In the genomic region with DNA sequence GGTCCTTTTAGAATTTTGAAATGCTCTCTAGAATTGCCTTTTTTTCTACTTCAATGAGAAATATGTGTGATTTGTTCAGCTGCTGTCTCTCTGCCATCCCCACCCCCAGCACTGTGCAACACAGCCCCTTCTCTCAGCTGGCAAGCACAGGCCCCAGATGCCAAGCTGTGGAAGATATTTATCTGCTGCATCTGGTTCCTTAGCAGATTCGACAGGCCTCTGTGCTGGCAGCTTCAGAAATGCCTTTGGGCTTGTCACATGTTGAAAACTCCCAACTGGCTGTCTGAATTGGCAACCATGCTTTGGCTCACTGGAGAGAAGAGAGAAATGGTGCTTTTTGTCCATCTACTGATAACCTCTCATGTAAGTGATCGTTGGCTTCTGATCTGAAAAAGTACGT, we compare ENCODE assay signal across 13 cellular contexts.
DNase-seq lines count a peak whose midpoint lies in the region; ATAC-seq and TF ChIP-seq lines count a peak whose summit lies in the region.
"Had no signal": no experiment of that assay in that cellular context is flagged by ENCODE, and none has a peak within 500 bp of the region (broad histone marks: within the 10 kb centered on the region; RNA-seq: fewer than 3 reads in every experiment).

No MANE protein-coding gene starts in this region.

- H3K27me3 ChIP-seq in SK-N-SH (ENCODE audit: insufficient read depth) = no peaks in the 10 kb centered on the region
- H3K27me3 ChIP-seq: tibial artery had no signal

- no peak overlapping the region for H3K27ac Mint-ChIP-seq in glutamatergic neuron (ENCODE audit: unreplicated experiment)
- H3K27ac Mint-ChIP-seq in type B pancreatic cell = peak overlapping the region; percentile 27
- H3K27ac Mint-ChIP-seq: activated B cell treated with CpG ODN at 0.5 μM for 24 hours had no signal

- WGBS in SK-N-SH (ENCODE audit: low lambda C conversion rate) = 12% methylated on average over 3 of the region's 3 CpGs

- ATAC-seq in HG03457 (IDR thresholded peaks at IDR 0.05; ENCODE audit: unreplicated experiment) (no peak), GM21528 (IDR thresholded peaks at IDR 0.05; ENCODE audit: low FRiP score, unreplicated experiment) (no peak), GM21526 (IDR thresholded peaks at IDR 0.05; ENCODE audit: low FRiP score, unreplicated experiment) (no peak)

- H3K36me3 Mint-ChIP-seq in glutamatergic neuron (ENCODE audit: unreplicated experiment) (no peaks in the 10 kb centered on the region), type B pancreatic cell (no peaks in the 10 kb centered on the region)

- no peak overlapping the region for H3K4me3 ChIP-seq in SK-N-SH (ENCODE audit: low read depth in 2 of 2, low read length in 1 of 2)
- H3K4me3 ChIP-seq: skin epidermis, tibial artery had no signal

- H3K79me2 ChIP-seq in SK-N-SH (ENCODE audit: insufficient read depth) = no peaks in the 10 kb centered on the region

- TF ChIP-seq EP300 in SK-N-SH (IDR thresholded peaks at IDR 0.05; ENCODE audit: borderline replicate concordance in 1 of 2, low read depth in 1 of 2, low read length in 1 of 2) = peak in 1 of 2 experiments; percentile 99; a peak in 3 of 4 replicates

- peaks cover 13% of the 10 kb centered on the region for H3K4me1 Mint-ChIP-seq in glutamatergic neuron (ENCODE audit: low read depth, unreplicated experiment)
- H3K4me1 Mint-ChIP-seq in type B pancreatic cell (ENCODE audit: unreplicated experiment) = peaks cover 20% of the 10 kb centered on the region
- H3K4me1 Mint-ChIP-seq: activated B cell treated with CpG ODN at 0.5 μM for 24 hours had no signal

- POLR2A ChIA-PET in SK-N-SH (lab: Yijun Ruan, JAX) = interaction anchor here (0.7 to 2.2 kb wide), 3 partner anchors 485 to 911 kb away, joined by 3 to 14 read pairs (median 6); no protein-coding TSS in a partner anchor

- H3K4me1 ChIP-seq in SK-N-SH (ENCODE audit: control insufficient read depth in 1 of 2, insufficient read depth in 2 of 2, low read depth in 1 of 2, low read length in 1 of 2) = peaks cover 20 to 21% of the 10 kb centered on the region in 2 experiments

- 0 out of 2 replicates have a peak, but pooled peaks cover 3% of the 10 kb centered on the region for H3K9me2 ChIP-seq in SK-N-SH

- H3K36me3 ChIP-seq in SK-N-SH (replicated peaks in 1 of 2; ENCODE audit: control insufficient read depth in 1 of 2, insufficient read depth in 2 of 2, low read length in 1 of 2) = no peaks in the 10 kb centered on the region
- H3K36me3 ChIP-seq: tibial artery had no signal

- peaks cover 17% of the 10 kb centered on the region for H3F3A ChIP-seq in SK-N-SH (replicated peaks; ENCODE audit: insufficient read depth)

- TF ChIP-seq CTCF in SK-N-SH (IDR thresholded peaks at IDR 0.05) (no peak), glutamatergic neuron (IDR thresholded peaks at IDR 0.05; ENCODE audit: partially characterized antibody, unreplicated experiment) (no peak), type B pancreatic cell (conservative IDR thresholded peaks at IDR 0.05) (no peak)

- peak; percentile 51 for TF ChIP-seq RAD21 in SK-N-SH (IDR thresholded peaks at IDR 0.05; ENCODE audit: low read length)

- H3K4me3 Mint-ChIP-seq in glutamatergic neuron (ENCODE audit: unreplicated experiment) (no peak overlapping the region), type B pancreatic cell (no peak overlapping the region)
- H3K4me3 Mint-ChIP-seq: activated B cell treated with CpG ODN at 0.5 μM for 24 hours had no signal

- DNase-seq in NCI-H82 (lab: John Stamatoyannopoulos, UW) (peak; percentile 20), NCI-H82 treated with DMSO at 0.1 percent for 48 hours (lab: John Stamatoyannopoulos, UW; ENCODE audit: unreplicated experiment) (no peak), SK-N-SH (peak; percentile 83), glutamatergic neuron (peak; percentile 18), type B pancreatic cell (ENCODE audit: extremely low spot score, unreplicated experiment) (no peak)
- DNase-seq: activated B cell treated with CpG ODN at 0.5 μM for 24 hours; activated T-cell treated with anti-CD3 and anti-CD28 coated beads, Interleukin-2, amount 50 U/mL, for 48 hours; tibial artery had no signal

- H3K9me3 ChIP-seq in SK-N-SH = no peaks in the 10 kb centered on the region
- H3K9me3 ChIP-seq: tibial artery had no signal

- H3K27me3 Mint-ChIP-seq in glutamatergic neuron (ENCODE audit: unreplicated experiment) (no peaks in the 10 kb centered on the region), type B pancreatic cell (no peaks in the 10 kb centered on the region)
- H3K27me3 Mint-ChIP-seq: activated B cell treated with CpG ODN at 0.5 μM for 24 hours had no signal

- H2AFZ ChIP-seq in SK-N-SH (ENCODE audit: low read depth) = peak overlapping the region; percentile 69

- no peaks in the 10 kb centered on the region for H3K9me3 Mint-ChIP-seq in glutamatergic neuron (ENCODE audit: unreplicated experiment)
- H3K9me3 Mint-ChIP-seq in type B pancreatic cell = no peaks in the 10 kb centered on the region
- H3K9me3 Mint-ChIP-seq: activated B cell treated with CpG ODN at 0.5 μM for 24 hours had no signal

- H3K9ac ChIP-seq in SK-N-SH = no peak overlapping the region; the same call in 1 of the 2 replicates

- peak overlapping the region; percentile 57 for H3K4me2 ChIP-seq in SK-N-SH

- H4K20me1 ChIP-seq in SK-N-SH (ENCODE audit: insufficient read depth) = no peaks in the 10 kb centered on the region

- CTCF ChIA-PET in SK-N-SH (lab: Yijun Ruan, JAX) = interaction anchor here (0.6 to 3.1 kb wide), 24 partner anchors 15 to 1309 kb away, joined by 3 to 35 read pairs (median 7); no protein-coding TSS in a partner anchor

- H3K27ac ChIP-seq in SK-N-SH (ENCODE audit: low read depth in 2 of 2, low read length in 1 of 2) = peak overlapping the region; percentile 61 to 98
- H3K27ac ChIP-seq: epithelial cell of prostate, tibial artery had no signal

TF ChIP-seq in SK-N-SH, 30 proteins besides CTCF, POLR2A, EP300 and RAD21 (continues in another document):
- TF ChIP-seq FOXM1 (IDR thresholded peaks at IDR 0.05; ENCODE audit: low read depth) = no peak
- no peak for TF ChIP-seq MEF2A (IDR thresholded peaks at IDR 0.05; ENCODE audit: borderline replicate concordance, low read depth)
- TF ChIP-seq MXI1 (IDR thresholded peaks at IDR 0.05; ENCODE audit: low read depth, low read length) = peak; percentile 97
- TF ChIP-seq RFX5 (IDR thresholded peaks at IDR 0.05; ENCODE audit: low read length) = no peak
- TF ChIP-seq, protein P1, sequence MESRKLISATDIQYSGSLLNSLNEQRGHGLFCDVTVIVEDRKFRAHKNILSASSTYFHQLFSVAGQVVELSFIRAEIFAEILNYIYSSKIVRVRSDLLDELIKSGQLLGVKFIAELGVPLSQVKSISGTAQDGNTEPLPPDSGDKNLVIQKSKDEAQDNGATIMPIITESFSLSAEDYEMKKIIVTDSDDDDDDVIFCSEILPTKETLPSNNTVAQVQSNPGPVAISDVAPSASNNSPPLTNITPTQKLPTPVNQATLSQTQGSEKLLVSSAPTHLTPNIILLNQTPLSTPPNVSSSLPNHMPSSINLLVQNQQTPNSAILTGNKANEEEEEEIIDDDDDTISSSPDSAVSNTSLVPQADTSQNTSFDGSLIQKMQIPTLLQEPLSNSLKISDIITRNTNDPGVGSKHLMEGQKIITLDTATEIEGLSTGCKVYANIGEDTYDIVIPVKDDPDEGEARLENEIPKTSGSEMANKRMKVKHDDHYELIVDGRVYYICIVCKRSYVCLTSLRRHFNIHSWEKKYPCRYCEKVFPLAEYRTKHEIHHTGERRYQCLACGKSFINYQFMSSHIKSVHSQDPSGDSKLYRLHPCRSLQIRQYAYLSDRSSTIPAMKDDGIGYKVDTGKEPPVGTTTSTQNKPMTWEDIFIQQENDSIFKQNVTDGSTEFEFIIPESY (IDR thresholded peaks at IDR 0.05; ENCODE audit: borderline replicate concordance, low read depth) = no peak
- peak; percentile 98 for TF ChIP-seq FOXJ3 (CRISPR knock-in tag; IDR thresholded peaks at IDR 0.05)
- 0 out of 2 replicates have a peak, but pooled peaks have one; percentile 43 for TF ChIP-seq TEAD4 (IDR thresholded peaks at IDR 0.05; ENCODE audit: borderline replicate concordance, insufficient read depth)
- TF ChIP-seq, protein P2, sequence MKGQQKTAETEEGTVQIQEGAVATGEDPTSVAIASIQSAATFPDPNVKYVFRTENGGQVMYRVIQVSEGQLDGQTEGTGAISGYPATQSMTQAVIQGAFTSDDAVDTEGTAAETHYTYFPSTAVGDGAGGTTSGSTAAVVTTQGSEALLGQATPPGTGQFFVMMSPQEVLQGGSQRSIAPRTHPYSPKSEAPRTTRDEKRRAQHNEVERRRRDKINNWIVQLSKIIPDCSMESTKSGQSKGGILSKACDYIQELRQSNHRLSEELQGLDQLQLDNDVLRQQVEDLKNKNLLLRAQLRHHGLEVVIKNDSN (IDR thresholded peaks at IDR 0.05; ENCODE audit: borderline replicate concordance, low read depth) = peak; percentile 34; the same call in 1 of the 2 replicates
- TF ChIP-seq TCF12 (IDR thresholded peaks at IDR 0.05) = peak; percentile 93
- TF ChIP-seq, protein P3, sequence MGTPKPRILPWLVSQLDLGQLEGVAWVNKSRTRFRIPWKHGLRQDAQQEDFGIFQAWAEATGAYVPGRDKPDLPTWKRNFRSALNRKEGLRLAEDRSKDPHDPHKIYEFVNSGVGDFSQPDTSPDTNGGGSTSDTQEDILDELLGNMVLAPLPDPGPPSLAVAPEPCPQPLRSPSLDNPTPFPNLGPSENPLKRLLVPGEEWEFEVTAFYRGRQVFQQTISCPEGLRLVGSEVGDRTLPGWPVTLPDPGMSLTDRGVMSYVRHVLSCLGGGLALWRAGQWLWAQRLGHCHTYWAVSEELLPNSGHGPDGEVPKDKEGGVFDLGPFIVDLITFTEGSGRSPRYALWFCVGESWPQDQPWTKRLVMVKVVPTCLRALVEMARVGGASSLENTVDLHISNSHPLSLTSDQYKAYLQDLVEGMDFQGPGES (IDR thresholded peaks at IDR 0.05; ENCODE audit: low read depth, low read length) = no peak
- TF ChIP-seq, protein P4, sequence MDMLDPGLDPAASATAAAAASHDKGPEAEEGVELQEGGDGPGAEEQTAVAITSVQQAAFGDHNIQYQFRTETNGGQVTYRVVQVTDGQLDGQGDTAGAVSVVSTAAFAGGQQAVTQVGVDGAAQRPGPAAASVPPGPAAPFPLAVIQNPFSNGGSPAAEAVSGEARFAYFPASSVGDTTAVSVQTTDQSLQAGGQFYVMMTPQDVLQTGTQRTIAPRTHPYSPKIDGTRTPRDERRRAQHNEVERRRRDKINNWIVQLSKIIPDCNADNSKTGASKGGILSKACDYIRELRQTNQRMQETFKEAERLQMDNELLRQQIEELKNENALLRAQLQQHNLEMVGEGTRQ (IDR thresholded peaks at IDR 0.05; ENCODE audit: borderline replicate concordance, low read depth, low read length) = no peak
- peak; percentile 100 for TF ChIP-seq RCOR1 (IDR thresholded peaks at IDR 0.05; ENCODE audit: low read length)
- TF ChIP-seq GATA2 (CRISPR knock-in tag; IDR thresholded peaks at IDR 0.05) = peak; percentile 99
- TF ChIP-seq CHD2 (IDR thresholded peaks at IDR 0.05; ENCODE audit: low read length, partially characterized antibody) = peak; percentile 96
- TF ChIP-seq SIN3A (IDR thresholded peaks at IDR 0.05; ENCODE audit: borderline replicate concordance, low read depth, low read length) = peak; percentile 34; the same call in 1 of the 2 replicates
- peak; percentile 66 for TF ChIP-seq POLR2AphosphoS5 (IDR thresholded peaks at IDR 0.05; ENCODE audit: low read depth, low read length)

Comparison
In these comparisons a context has a peak if more than half of its experiments do, and no peak if none do; other contexts are left out.
1. DNase-seq: peak in NCI-H82 (single experiment), SK-N-SH (single experiment) and glutamatergic neuron (single experiment); none in NCI-H82 treated with DMSO at 0.1 percent for 48 hours (single experiment) and type B pancreatic cell (single experiment).